30 cellular contexts compared by ENCODE assay signal in the genomic region with DNA sequence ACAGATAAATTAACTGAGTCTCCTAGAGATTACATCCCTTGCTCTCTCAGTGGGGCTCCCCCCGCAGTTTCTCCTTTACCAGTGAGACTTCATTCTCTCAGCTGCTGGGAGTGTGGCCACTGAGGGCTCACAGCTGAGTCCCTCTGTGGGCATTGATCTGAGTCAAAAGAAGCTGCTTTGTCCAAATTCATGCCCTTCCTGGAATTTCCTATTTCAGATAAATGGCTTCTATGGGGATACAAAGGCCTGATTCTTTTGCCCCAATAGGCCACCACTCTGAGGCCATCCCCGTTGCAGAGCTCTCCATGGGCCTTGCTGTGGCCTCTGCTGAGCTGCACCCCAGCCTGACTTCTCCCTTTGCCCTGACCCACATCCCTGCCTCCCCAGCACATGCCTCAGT. TPM values are rescaled to one million over a fixed set of nuclear protein-coding genes. Genes with fewer than 3 reads are reported as not detected.
"Had no signal": no experiment of that assay in that cellular context is flagged by ENCODE, and none has a peak within 500 bp of the region (broad histone marks: within the 10 kb centered on the region; RNA-seq: fewer than 3 reads in every experiment).

No MANE protein-coding gene starts in this region.

- H3K4me3 Mint-ChIP-seq: activated naive CD8-positive, alpha-beta T cell treated with anti-CD3 and anti-CD28 coated beads for 36 hours; central memory CD8-positive, alpha-beta T cell; immature natural killer cell; natural killer cell treated with Interleukin-12 subunit alpha and Interleukin-12 subunit beta and Interleukin-15 and Interleukin-18, amount 100 ng/mL, for 72 hours; stimulated activated memory B cell treated with anti-CD40 and anti-IgM and Interleukin-4, amounts not matched to agents 10 μg/mL and 1 μg/mL and 100 μg/mL, for 72 hours had no signal

- H3K27ac Mint-ChIP-seq: activated naive CD8-positive, alpha-beta T cell treated with anti-CD3 and anti-CD28 coated beads for 36 hours; immature natural killer cell; natural killer cell treated with Interleukin-12 subunit alpha and Interleukin-12 subunit beta and Interleukin-15 and Interleukin-18, amount 100 ng/mL, for 72 hours; stimulated activated memory B cell treated with anti-CD40 and anti-IgM and Interleukin-4, amounts not matched to agents 10 μg/mL and 1 μg/mL and 100 μg/mL, for 72 hours had no signal

- H3K36me3 Mint-ChIP-seq: activated naive CD8-positive, alpha-beta T cell treated with anti-CD3 and anti-CD28 coated beads for 36 hours; immature natural killer cell; natural killer cell treated with Interleukin-12 subunit alpha and Interleukin-12 subunit beta and Interleukin-15 and Interleukin-18, amount 100 ng/mL, for 72 hours; stimulated activated memory B cell treated with anti-CD40 and anti-IgM and Interleukin-4, amounts not matched to agents 10 μg/mL and 1 μg/mL and 100 μg/mL, for 72 hours had no signal

- DNase-seq: activated CD4-positive, alpha-beta T cell treated with anti-CD3 and anti-CD28 coated beads, Interleukin-2, amount 50 U/mL, for 4 hours; activated CD8-positive, alpha-beta memory T cell treated with anti-CD3 and anti-CD28 coated beads, Interleukin-2, amount 50 U/mL, for 48 hours; activated naive CD4-positive, alpha-beta T cell treated with Interleukin-2 at 50 U/mL for 16 hours; activated naive CD8-positive, alpha-beta T cell treated with anti-CD3 and anti-CD28 coated beads for 36 hours; activated T-cell treated with anti-CD3 and anti-CD28 coated beads, Interleukin-2, amount 50 U/mL, for 48 hours; amniotic stem cell; effector memory CD4-positive, alpha-beta T cell; esophagus squamous epithelium; heart right ventricle; immature natural killer cell; small intestine; stimulated activated CD4-positive, alpha-beta T cell treated with anti-CD3 and anti-CD28 coated beads, Interleukin-2, amount 100 ng/mL, for 24 hours; stomach; T-helper 9 cell; trophoblast cell; uterus had no signal

- H3K27ac ChIP-seq: breast epithelium, esophagus squamous epithelium, heart right ventricle, stomach, uterus had no signal

- H3K9me3 Mint-ChIP-seq: activated naive CD8-positive, alpha-beta T cell treated with anti-CD3 and anti-CD28 coated beads for 36 hours; central memory CD8-positive, alpha-beta T cell; immature natural killer cell; natural killer cell treated with Interleukin-12 subunit alpha and Interleukin-12 subunit beta and Interleukin-15 and Interleukin-18, amount 100 ng/mL, for 72 hours had no signal

- H3K4me1 Mint-ChIP-seq: central memory CD8-positive, alpha-beta T cell; immature natural killer cell; stimulated activated memory B cell treated with anti-CD40 and anti-IgM and Interleukin-4, amounts not matched to agents 10 μg/mL and 1 μg/mL and 100 μg/mL, for 72 hours had no signal

RNA-seq across cellular contexts. Expression of gene CST5, which starts 10.0 kb away (rescaled TPM):
- total RNA-seq: activated CD8-positive, alpha-beta memory T cell treated with anti-CD3 and anti-CD28 coated beads for 36 hours; activated naive CD8-positive, alpha-beta T cell treated with anti-CD3 and anti-CD28 coated beads for 36 hours; breast epithelium; dermis microvascular lymphatic vessel endothelial cell; esophagus squamous epithelium; heart right ventricle; left lobe of liver; lung microvascular endothelial cell; natural killer cell treated with Interleukin-12 subunit alpha and Interleukin-12 subunit beta and Interleukin-15 and Interleukin-18, amount 100 ng/mL, for 72 hours; omental fat pad; posterior vena cava; renal cortical epithelial cell; sciatic nerve; stomach; T-helper 1 cell treated with Interleukin-12 subunit alpha and Interleukin-12 subunit beta and Interleukin-4 antibody, amounts not matched to agents 30 ng/mL and 1 ng/mL, for 36 hours; temporal lobe; uterus had no signal

RNA-seq across cellular contexts. Expression of gene CST2, which starts 43.0 kb away (rescaled TPM):
- total RNA-seq: activated CD8-positive, alpha-beta memory T cell treated with anti-CD3 and anti-CD28 coated beads for 36 hours; activated naive CD8-positive, alpha-beta T cell treated with anti-CD3 and anti-CD28 coated beads for 36 hours; breast epithelium; dermis microvascular lymphatic vessel endothelial cell; esophagus squamous epithelium; left lobe of liver; lung microvascular endothelial cell; natural killer cell treated with Interleukin-12 subunit alpha and Interleukin-12 subunit beta and Interleukin-15 and Interleukin-18, amount 100 ng/mL, for 72 hours; renal cortical epithelial cell; sciatic nerve; T-helper 1 cell treated with Interleukin-12 subunit alpha and Interleukin-12 subunit beta and Interleukin-4 antibody, amounts not matched to agents 30 ng/mL and 1 ng/mL, for 36 hours; temporal lobe; uterus had no signal
